8 cellular contexts compared by ENCODE assay signal in genomic region chr10:97499561-97500296, GRCh38. TPM values are rescaled to one million over a fixed set of nuclear protein-coding genes. Genes with fewer than 3 reads are reported as not detected.
DNase-seq lines count a peak whose midpoint lies in the region; ATAC-seq and TF ChIP-seq lines count a peak whose summit lies in the region.

No MANE protein-coding gene starts in this region.

- H4K91ac ChIP-seq in IMR-90 (ENCODE audit: insufficient read depth, low read depth, low read length) = peak overlapping the region; percentile 48; the same call in 1 of the 2 replicates

- H4K5ac ChIP-seq in IMR-90 (ENCODE audit: low read depth, low read length) = peak overlapping the region; percentile 13; the same call in 1 of the 2 replicates

- H4K20me1 ChIP-seq in IMR-90 (ENCODE audit: insufficient read depth, low read length) = peaks cover 59% of the 10 kb centered on the region

- peak overlapping the region; percentile 43 for H2AK9ac ChIP-seq in IMR-90 (replicated peaks; ENCODE audit: low read depth, low read length, poor library complexity)

- peak overlapping the region; percentile 94 for H3K4me2 ChIP-seq in IMR-90 (ENCODE audit: low read depth, low read length)

- H3K4me1 ChIP-seq in IMR-90 (ENCODE audit: control insufficient read depth, insufficient read depth, low read length) (peaks cover 9% of the 10 kb centered on the region), right atrium auricular region (peaks cover 0 to 43% of the 10 kb centered on the region in 2 donors)

- DNase-seq in IMR-90 (peak; percentile 55), amniotic epithelial cell (ENCODE audit: low read depth) (peak; percentile 71), right atrium auricular region (ENCODE audit: low spot score) (peak; percentile 83), posterior vena cava (ENCODE audit: low spot score) (peak; percentile 94), NK-92 (lab: John Stamatoyannopoulos, UW; ENCODE audit: unreplicated experiment) (no peak)

- no peak for ATAC-seq in IMR-90 (ENCODE audit: low read depth)
- ATAC-seq in HG03045 (IDR thresholded peaks at IDR 0.05; ENCODE audit: unreplicated experiment) = no peak
- ATAC-seq in HG02852 (IDR thresholded peaks at IDR 0.05; ENCODE audit: unreplicated experiment) = no peak

- peak overlapping the region; percentile 63 for H3K56ac ChIP-seq in IMR-90 (ENCODE audit: extremely low read depth, insufficient read depth, low read length)

- H3K23ac ChIP-seq in IMR-90 (ENCODE audit: low read depth, low read length) = peak overlapping the region; percentile 79

- H3K36me3 ChIP-seq in IMR-90 (ENCODE audit: control insufficient read depth, insufficient read depth, low read length) (0 out of 2 replicates have a peak, but pooled peaks cover 2% of the 10 kb centered on the region), right atrium auricular region (no peaks in the 10 kb centered on the region)

- peak overlapping the region; percentile 85 for H3K14ac ChIP-seq in IMR-90 (replicated peaks; ENCODE audit: low read depth, low read length)

- H3K4ac ChIP-seq in IMR-90 (ENCODE audit: low read depth, low read length) = peak overlapping the region; percentile 58

- H3K9me3 ChIP-seq in IMR-90 (ENCODE audit: control insufficient read depth, insufficient read depth, low read length) (no peaks in the 10 kb centered on the region), right atrium auricular region (no peaks in the 10 kb centered on the region)

- peak overlapping the region; percentile 85 for H3K9ac ChIP-seq in IMR-90 (ENCODE audit: low read depth, low read length)

- TF ChIP-seq CTCF in C4-2B (conservative IDR thresholded peaks at IDR 0.05) (no peak), IMR-90 (conservative IDR thresholded peaks at IDR 0.05; ENCODE audit: low read depth, low read length) (no peak), right atrium auricular region (IDR thresholded peaks at IDR 0.05) (no peak)

- peak overlapping the region; percentile 41 for H2BK20ac ChIP-seq in IMR-90 (ENCODE audit: low read depth, low read length)

- POLR2A ChIA-PET in IMR-90 (lab: Charles Lee; ENCODE audit: unreplicated experiment) = interaction anchor here (0.6 kb wide), 1 partner anchor 31 kb away, joined by 6 read pairs; no protein-coding TSS in a partner anchor

- H3K9me1 ChIP-seq in IMR-90 (ENCODE audit: insufficient read depth, low read length) = peaks cover 27% of the 10 kb centered on the region

- in situ Hi-C loops in IMR-90 (cut with MboI; ENCODE audit: low sequenced_read_pairs) = no loop called here

- 0% methylated on average over 9 of the region's 41 CpGs; no CpG with 5 or more reads in 1 of the 2 experiments for WGBS in IMR-90 (ENCODE audit: extremely low coverage in 2 of 2, insufficient read length in 1 of 2), 2 experiments

- peak overlapping the region; percentile 88 for H2AFZ ChIP-seq in IMR-90 (replicated peaks; ENCODE audit: low read length, poor library complexity)

- peak overlapping the region; percentile 66 for H2BK5ac ChIP-seq in IMR-90 (ENCODE audit: low read depth, low read length, poor library complexity, severe bottlenecking)

- peak overlapping the region; percentile 74; the same call in 1 of the 2 replicates for H2AK5ac ChIP-seq in IMR-90 (ENCODE audit: low read depth, low read length)

- H3K18ac ChIP-seq in IMR-90 (ENCODE audit: low read depth, low read length) = peak overlapping the region; percentile 15

- peaks cover 36 to 77% of the 10 kb centered on the region in 2 experiments for H3K79me1 ChIP-seq in IMR-90 (ENCODE audit: low read depth in 1 of 2, low read length in 2 of 2)

- H3K27ac ChIP-seq in C4-2B = peak overlapping the region; percentile 92
- H3K27ac ChIP-seq in IMR-90 (ENCODE audit: insufficient read depth, low read length) = peak overlapping the region; percentile 79
- peak overlapping the region; percentile 96 to 97 for H3K27ac ChIP-seq in right atrium auricular region

- dilution Hi-C loops in IMR-90 (cut with HindIII; ENCODE audit: low sequenced_read_pairs, unreplicated experiment) = no loop called here

- TF ChIP-seq POLR2A in IMR-90 (IDR thresholded peaks at IDR 0.05; ENCODE audit: low read depth, low read length) = no peak

- intact Hi-C loops in IMR-90 (cut with micrococcal nuclease) = loop anchor here (1.0 to 5.0 kb wide), 2 partner anchors 54 to 143 kb away; partner anchors contain the start of gene PI4K2A
- intact Hi-C loops in posterior vena cava (cut with DNase I) = no loop called here

- BruUV-seq in IMR-90 (replicated peaks; lab: Mats Ljungman, UMichigan) = no TSS peak

- H4K8ac ChIP-seq in IMR-90 (ENCODE audit: low read depth in 2 of 2, low read length in 2 of 2) = peak overlapping the region; percentile 20 to 59; a peak in 2 of 4 replicates

- H2BK15ac ChIP-seq in IMR-90 (ENCODE audit: low read depth, low read length) = no peak overlapping the region; the same call in 2 of the 3 replicates

- peak; percentile 4; the same call in 1 of the 2 replicates for TF ChIP-seq RAD21 in IMR-90 (IDR thresholded peaks at IDR 0.05; ENCODE audit: low read length)

- no peaks in the 10 kb centered on the region for H3K27me3 ChIP-seq in IMR-90 (ENCODE audit: control insufficient read depth, insufficient read depth, low read length)
- no peaks in the 10 kb centered on the region for H3K27me3 ChIP-seq in right atrium auricular region

- H3K4me3 ChIP-seq in IMR-90 (ENCODE audit: insufficient read depth, low read depth, low read length) = peak overlapping the region; percentile 82
- peak overlapping the region; percentile 86 to 88 for H3K4me3 ChIP-seq in right atrium auricular region

- CTCF ChIA-PET in IMR-90 (lab: Yijun Ruan, JAX) = interaction anchor here (1.0 kb wide), 1 partner anchor 54 kb away, joined by 3 read pairs; no protein-coding TSS in a partner anchor

- peak overlapping the region; percentile 25; the same call in 1 of the 2 replicates for H2BK120ac ChIP-seq in IMR-90 (ENCODE audit: low read depth, low read length)

TF ChIP-seq in IMR-90, 13 proteins besides CTCF, POLR2A, EP300 and RAD21:
- TF ChIP-seq SMC3 (IDR thresholded peaks at IDR 0.05; ENCODE audit: low read depth, low read length) = no peak
- no peak for TF ChIP-seq MAZ (IDR thresholded peaks at IDR 0.05; ENCODE audit: borderline replicate concordance, low read depth, low read length)
- no peak for TF ChIP-seq MAFK (IDR thresholded peaks at IDR 0.05; ENCODE audit: low read depth, low read length)
- 0 out of 2 replicates have a peak, but pooled peaks have one; percentile 12 for TF ChIP-seq MXI1 (IDR thresholded peaks at IDR 0.05; ENCODE audit: borderline replicate concordance, low read depth, low read length)
- no peak for TF ChIP-seq FOS (IDR thresholded peaks at IDR 0.05; ENCODE audit: low read depth, low read length)
- TF ChIP-seq, protein P1, sequence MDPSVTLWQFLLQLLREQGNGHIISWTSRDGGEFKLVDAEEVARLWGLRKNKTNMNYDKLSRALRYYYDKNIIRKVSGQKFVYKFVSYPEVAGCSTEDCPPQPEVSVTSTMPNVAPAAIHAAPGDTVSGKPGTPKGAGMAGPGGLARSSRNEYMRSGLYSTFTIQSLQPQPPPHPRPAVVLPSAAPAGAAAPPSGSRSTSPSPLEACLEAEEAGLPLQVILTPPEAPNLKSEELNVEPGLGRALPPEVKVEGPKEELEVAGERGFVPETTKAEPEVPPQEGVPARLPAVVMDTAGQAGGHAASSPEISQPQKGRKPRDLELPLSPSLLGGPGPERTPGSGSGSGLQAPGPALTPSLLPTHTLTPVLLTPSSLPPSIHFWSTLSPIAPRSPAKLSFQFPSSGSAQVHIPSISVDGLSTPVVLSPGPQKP (IDR thresholded peaks at IDR 0.05; ENCODE audit: borderline replicate concordance, low read depth, low read length) = no peak
- TF ChIP-seq CEBPB (IDR thresholded peaks at IDR 0.05; ENCODE audit: low read depth, low read length) = peak; percentile 50; the same call in 1 of the 2 replicates

RNA-seq across cellular contexts. Expression of gene UBTD1, which starts 1.0 kb away (rescaled TPM):
- total RNA-seq in IMR-90 (2012; rRNA removed) = 21.9 TPM in 2 replicates
- 44.9 and 57.5 TPM in 2 replicates for polyA plus RNA-seq in IMR-90 (2012; rRNA removed)
- 57.1 and 67.3 TPM in 2 replicates for polyA plus RNA-seq in IMR-90 (2012; cell fraction: cytosol; rRNA removed)
- 17.2 and 37.0 TPM in 2 replicates for polyA plus RNA-seq in IMR-90 (2012; cell fraction: nucleus; rRNA removed; ENCODE audit: low replicate concordance)
- 10 to 100 TPM; 26.7 to 30.7 TPM for total RNA-seq in right atrium auricular region
- total RNA-seq in posterior vena cava = 10 to 100 TPM; 15.6 to 16.5 TPM

RNA-seq across cellular contexts. Expression of gene MMS19, which starts 1.5 kb away (rescaled TPM):
- total RNA-seq in IMR-90 (2012; rRNA removed) (55.3 and 70.1 TPM in 2 replicates), right atrium auricular region (10 to 100 TPM; 48.0 to 51.8 TPM), posterior vena cava (10 to 100 TPM; 29.5 to 32.1 TPM)
- 72.7 TPM in 2 replicates for polyA plus RNA-seq in IMR-90 (2012; rRNA removed)
- 36.0 and 61.2 TPM in 2 replicates for polyA plus RNA-seq in IMR-90 (2012; cell fraction: cytosol; rRNA removed)
- polyA plus RNA-seq in IMR-90 (2012; cell fraction: nucleus; rRNA removed; ENCODE audit: low replicate concordance) = 186 and 281 TPM in 2 replicates

RNA-seq across cellular contexts. Expression of gene ZDHHC16, which starts 53.8 kb away (rescaled TPM):
- total RNA-seq in IMR-90 (2012; rRNA removed) (51.7 and 64.0 TPM in 2 replicates), right atrium auricular region (10 to 100 TPM; 28.2 to 39.0 TPM), posterior vena cava (10 to 100 TPM; 21.5 to 24.8 TPM)
- polyA plus RNA-seq in IMR-90 (2012; rRNA removed) = 54.7 and 57.9 TPM in 2 replicates
- 66.8 and 68.0 TPM in 2 replicates for polyA plus RNA-seq in IMR-90 (2012; cell fraction: cytosol; rRNA removed)
- polyA plus RNA-seq in IMR-90 (2012; cell fraction: nucleus; rRNA removed; ENCODE audit: low replicate concordance) = 71.0 and 71.9 TPM in 2 replicates

RNA-seq across cellular contexts. Expression of gene EXOSC1, which starts 53.9 kb away (rescaled TPM):
- 47.2 and 51.6 TPM in 2 replicates for total RNA-seq in IMR-90 (2012; rRNA removed)
- 48.8 and 49.7 TPM in 2 replicates for polyA plus RNA-seq in IMR-90 (2012; rRNA removed)
- 30.9 and 51.0 TPM in 2 replicates for polyA plus RNA-seq in IMR-90 (2012; cell fraction: cytosol; rRNA removed)
- 14.5 and 25.7 TPM in 2 replicates for polyA plus RNA-seq in IMR-90 (2012; cell fraction: nucleus; rRNA removed; ENCODE audit: low replicate concordance)
- total RNA-seq in right atrium auricular region = 10 to 100 TPM; 16.0 to 17.5 TPM
- 10 to 100 TPM; 22.3 to 28.6 TPM for total RNA-seq in posterior vena cava
